In the genomic region with DNA sequence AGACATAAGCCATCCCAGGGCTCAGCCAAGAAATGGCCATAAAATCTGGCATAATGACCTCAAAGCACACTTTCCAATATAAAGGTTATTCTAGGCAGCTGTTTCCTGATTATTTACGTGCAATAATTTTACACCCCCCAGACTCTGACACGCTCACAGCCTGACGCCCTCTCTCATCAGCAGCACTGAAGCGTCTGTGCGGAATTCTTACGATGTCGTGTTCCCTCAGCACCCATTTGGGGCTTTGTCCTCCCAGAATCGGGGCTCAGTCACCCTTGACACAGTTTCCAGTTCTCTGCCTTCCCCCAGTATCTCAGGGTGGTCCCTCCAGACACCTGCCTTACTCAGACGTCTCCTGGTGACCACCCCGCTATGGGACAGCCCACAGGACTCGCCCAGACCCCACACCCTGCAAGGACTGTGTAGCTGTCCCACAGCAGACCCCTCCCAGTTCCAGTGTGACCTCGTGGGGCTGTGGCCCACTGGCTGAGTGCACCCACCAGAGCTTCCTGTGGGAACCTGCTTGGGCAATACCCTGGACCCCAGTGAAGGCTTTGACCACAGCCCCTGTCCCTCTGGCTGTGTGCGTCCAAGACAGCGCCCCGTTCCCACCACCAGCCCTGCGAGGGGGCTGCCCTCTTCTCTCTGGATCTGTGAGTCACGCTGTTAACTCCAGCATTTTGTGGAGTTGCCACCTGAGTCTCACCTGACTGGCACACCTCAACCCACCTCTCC, we compare ENCODE assay signal across 20 cellular contexts.
DNase-seq lines count a peak whose midpoint lies in the region; ATAC-seq and TF ChIP-seq lines count a peak whose summit lies in the region.
"Had no signal": no experiment of that assay in that cellular context is flagged by ENCODE, and none has a peak within 500 bp of the region (broad histone marks: within the 10 kb centered on the region; RNA-seq: fewer than 3 reads in every experiment).

No MANE protein-coding gene starts in this region.

- H3K79me2 ChIP-seq in GM23338 (replicated peaks; ENCODE audit: insufficient read depth) = no peaks in the 10 kb centered on the region

- H3K9me2 ChIP-seq in GM23338 (ENCODE audit: insufficient read depth) = no peaks in the 10 kb centered on the region

- TF ChIP-seq CTCF in GM23338 (conservative IDR thresholded peaks at IDR 0.05; ENCODE audit: low read depth in 2 of 2) (no peak), brain (conservative IDR thresholded peaks at IDR 0.05) (no peak), left lung (IDR thresholded peaks at IDR 0.05) (no peak), sigmoid colon (IDR thresholded peaks at IDR 0.05) (no peak)

- H3K27me3 ChIP-seq in GM23338 (ENCODE audit: insufficient read depth) = no peaks in the 10 kb centered on the region; the same call in 1 of the 2 replicates
- peaks cover 0 to 29% of the 10 kb centered on the region in 2 donors for H3K27me3 ChIP-seq in left lung
- no peaks in the 10 kb centered on the region for H3K27me3 ChIP-seq in sigmoid colon

- no peak overlapping the region for H3K4me2 ChIP-seq in GM23338
- H3K4me2 ChIP-seq: PC-9 had no signal

- H3F3A ChIP-seq in GM23338 (replicated peaks; ENCODE audit: low read depth) = peaks cover 11% of the 10 kb centered on the region; the same call in 1 of the 2 replicates

- intact Hi-C loops in left lung (cut with DNase I) (no loop called here), sigmoid colon (cut with DNase I) (no loop called here)

- H3K9me3 Mint-ChIP-seq in GM23338 (peaks cover 9% of the 10 kb centered on the region), brain (peaks cover 3 to 15% (median 10%) of the 10 kb centered on the region in 5 experiments)

- peak overlapping the region; percentile 63; the same call in 1 of the 2 replicates for H2AFZ ChIP-seq in GM23338
- H2AFZ ChIP-seq: PC-9 had no signal

- H3K36me3 Mint-ChIP-seq in GM23338 (ENCODE audit: low read depth) (peaks cover 5% of the 10 kb centered on the region), brain (no peaks in the 10 kb centered on the region)
- H3K36me3 Mint-ChIP-seq: CD8-positive, alpha-beta T cell had no signal

- peaks cover 23% of the 10 kb centered on the region for H3K27me3 Mint-ChIP-seq in GM23338 (ENCODE audit: insufficient read depth, low read depth, poor library complexity)
- H3K27me3 Mint-ChIP-seq in brain = peaks cover 2% of the 10 kb centered on the region

- H3K9me3 ChIP-seq in left lung = peaks cover 0 to 2% of the 10 kb centered on the region in 2 donors
- H3K9me3 ChIP-seq in sigmoid colon = no peaks in the 10 kb centered on the region

- H4K20me1 ChIP-seq in GM23338 (replicated peaks; ENCODE audit: insufficient read depth) = no peaks in the 10 kb centered on the region

- H3K4me1 ChIP-seq in GM23338 (ENCODE audit: insufficient read depth) = peaks cover 31% of the 10 kb centered on the region
- peaks cover 0 to 79% of the 10 kb centered on the region in 2 donors for H3K4me1 ChIP-seq in left lung
- peaks cover 0 to 16% (median 10%) of the 10 kb centered on the region in 4 donors for H3K4me1 ChIP-seq in sigmoid colon
- H3K4me1 ChIP-seq: SJSA1 had no signal

- H3K4me3 Mint-ChIP-seq in GM23338 = no peak overlapping the region
- H3K4me3 Mint-ChIP-seq in brain = no peak overlapping the region
- H3K4me3 Mint-ChIP-seq: B cell; CD8-positive, alpha-beta T cell; H9 had no signal

- no peak overlapping the region for H3K27ac ChIP-seq in GM23338 (ENCODE audit: low read depth)
- peak overlapping the region; percentile 48 to 91 for H3K27ac ChIP-seq in left lung
- peak overlapping the region in 2 of 4 donors; percentile 43 to 56 for H3K27ac ChIP-seq in sigmoid colon
- H3K27ac ChIP-seq: PC-9, SJSA1 had no signal

- TF ChIP-seq POLR2A in sigmoid colon (IDR thresholded peaks at IDR 0.05) (no peak), erythroblast (IDR thresholded peaks at IDR 0.05; ENCODE audit: low read length) (no peak)

- H3K4me1 Mint-ChIP-seq in GM23338 (peaks cover 40% of the 10 kb centered on the region), brain (peaks cover 59% of the 10 kb centered on the region)
- H3K4me1 Mint-ChIP-seq: B cell had no signal

- H3K36me3 ChIP-seq in GM23338 (ENCODE audit: insufficient read depth) = no peaks in the 10 kb centered on the region
- no peaks in the 10 kb centered on the region for H3K36me3 ChIP-seq in left lung
- H3K36me3 ChIP-seq in sigmoid colon = no peaks in the 10 kb centered on the region
- H3K36me3 ChIP-seq: SJSA1 had no signal

- ATAC-seq in GM23338 (no peak), left lung (no peak), GM19328 (IDR thresholded peaks at IDR 0.05; ENCODE audit: unreplicated experiment) (no peak), GM19395 (IDR thresholded peaks at IDR 0.05; ENCODE audit: unreplicated experiment) (no peak)
- ATAC-seq: CD8-positive, alpha-beta T cell; GM12878 had no signal

- no peak for DNase-seq in GM23338 (ENCODE audit: low spot score)
- DNase-seq in left lung = peak in 1 of 2 donors; percentile 72
- peak; percentile 55 for DNase-seq in sigmoid colon
- no peak for DNase-seq in NCI-H2171 (lab: John Stamatoyannopoulos, UW)
- DNase-seq in erythroblast (lab: John Stamatoyannopoulos, UW) = no peak
- DNase-seq: CD8-positive, alpha-beta T cell; DMS79 treated with DMSO at 0.1 percent for 48 hours; H9; NCI-H1436 treated with DMSO at 0.1 percent for 48 hours; NCI-H2081; NCI-H510A treated with DMSO at 0.1 percent for 48 hours; NCI-H82; PC-9; SW 1271 had no signal

- 57 to 81% methylated on average over 17 of the region's 17 CpGs for WGBS in sigmoid colon, 2 donors

- H3K27ac Mint-ChIP-seq in GM23338 (no peak overlapping the region), brain (peak overlapping the region in 3 of 5 experiments; percentile 28 to 92 (median 69))
- H3K27ac Mint-ChIP-seq: B cell; CD8-positive, alpha-beta T cell had no signal

- H3K4me3 ChIP-seq in GM23338 (no peak overlapping the region), left lung (peak overlapping the region in 1 of 2 donors; percentile 25), sigmoid colon (no peak overlapping the region)
- H3K4me3 ChIP-seq: GM12878, PC-9, SJSA1 had no signal

- TF ChIP-seq EP300 in sigmoid colon (IDR thresholded peaks at IDR 0.05) = no peak

TF ChIP-seq in GM23338, 12 proteins besides CTCF, POLR2A, EP300 and RAD21:
- TF ChIP-seq EZH2phosphoT487 (IDR thresholded peaks at IDR 0.05; ENCODE audit: unreplicated experiment) = no peak
- TF ChIP-seq JUNB (IDR thresholded peaks at IDR 0.05; ENCODE audit: unreplicated experiment) = no peak
- no peak for TF ChIP-seq STAT1 (IDR thresholded peaks at IDR 0.05; ENCODE audit: unreplicated experiment)
- TF ChIP-seq ZNF331 (CRISPR knock-in tag; IDR thresholded peaks at IDR 0.05; ENCODE audit: low read depth) = no peak
